1 cellular context compared by ENCODE assay signal in genomic region chr10:74977913-74978847, GRCh38.
TF ChIP-seq lines count a peak whose summit lies in the region.

No MANE protein-coding gene starts in this region.

TF ChIP-seq in GM12878, 131 proteins besides CTCF, POLR2A, EP300 and RAD21 (continued from another document):
- TF ChIP-seq SPI1 (IDR thresholded peaks at IDR 0.05; ENCODE audit: borderline replicate concordance, insufficient read depth, low read depth, low read length) (peak; percentile 97), ATF7 (IDR thresholded peaks at IDR 0.05; ENCODE audit: low read depth) (peak; percentile 91), NBN (IDR thresholded peaks at IDR 0.05) (peak; percentile 78), RBBP5 (conservative IDR thresholded peaks at IDR 0.05) (no peak), CEBPB (IDR thresholded peaks at IDR 0.05; ENCODE audit: borderline replicate concordance in 1 of 2, low read depth in 2 of 2, low read length in 2 of 2) (peak in 1 of 2 experiments; percentile 85; a peak in 1 of 4 replicates), RELA (IDR thresholded peaks at IDR 0.05; ENCODE audit: borderline replicate concordance, partially characterized antibody) (peak; percentile 92), PAX5 (IDR thresholded peaks at IDR 0.05; ENCODE audit: borderline replicate concordance, low read depth, low read length) (peak; percentile 94), TCF7 (IDR thresholded peaks at IDR 0.05; ENCODE audit: borderline replicate concordance) (peak; percentile 77; the same call in 1 of the 2 replicates), ASH2L (IDR thresholded peaks at IDR 0.05; ENCODE audit: borderline replicate concordance, low read depth) (0 out of 2 replicates have a peak, but pooled peaks have one; percentile 82), BHLHE40 (IDR thresholded peaks at IDR 0.05; ENCODE audit: borderline replicate concordance in 1 of 2, low read depth in 2 of 2, low read length in 1 of 2) (peak; percentile 63 to 75; a peak in 3 of 4 replicates), ZBED1 (IDR thresholded peaks at IDR 0.05; ENCODE audit: borderline replicate concordance) (peak; percentile 94; the same call in 1 of the 2 replicates), POU2F2 (IDR thresholded peaks at IDR 0.05; ENCODE audit: borderline replicate concordance, low read depth, low read length) (peak; percentile 85; the same call in 2 of the 3 replicates), PML (IDR thresholded peaks at IDR 0.05; ENCODE audit: low read length) (peak; percentile 85), PBX3 (IDR thresholded peaks at IDR 0.05; ENCODE audit: insufficient replicate concordance, low read depth, low read length) (peak; percentile 58), TCF3 (IDR thresholded peaks at IDR 0.05; ENCODE audit: borderline replicate concordance, insufficient read depth, low read depth, low read length) (peak; percentile 65; the same call in 1 of the 2 replicates), IKZF1 (conservative IDR thresholded peaks at IDR 0.05) (peak; percentile 95), TCF12 (IDR thresholded peaks at IDR 0.05; ENCODE audit: low read depth, low read length) (peak; percentile 82), FOXM1 (IDR thresholded peaks at IDR 0.05; ENCODE audit: low read depth, low read length) (peak; percentile 99), TAF1 (IDR thresholded peaks at IDR 0.05; ENCODE audit: borderline replicate concordance, low read depth, low read length) (0 out of 2 replicates have a peak, but pooled peaks have one; percentile 34), MXI1 (IDR thresholded peaks at IDR 0.05; ENCODE audit: low read depth, low read length) (no peak), RCOR1 (conservative IDR thresholded peaks at IDR 0.05; ENCODE audit: low read depth, low read length) (no peak), MEF2B (IDR thresholded peaks at IDR 0.05; ENCODE audit: partially characterized antibody, poor library complexity, severe bottlenecking) (peak; percentile 97), SUPT20H (IDR thresholded peaks at IDR 0.05; ENCODE audit: borderline replicate concordance, control insufficient read depth, low read depth, low read length) (no peak), CBX5 (IDR thresholded peaks at IDR 0.05; ENCODE audit: low read depth) (peak; percentile 73; the same call in 1 of the 2 replicates), BCL11A (IDR thresholded peaks at IDR 0.05; ENCODE audit: low read depth, low read length) (peak; percentile 98), ZNF24 (IDR thresholded peaks at IDR 0.05) (peak; percentile 51; the same call in 1 of the 2 replicates), KAT2A (conservative IDR thresholded peaks at IDR 0.05; ENCODE audit: control insufficient read depth, low read depth, low read length) (no peak), NFIC (IDR thresholded peaks at IDR 0.05; ENCODE audit: low read depth, low read length) (peak; percentile 99), BACH1 (IDR thresholded peaks at IDR 0.05; ENCODE audit: borderline replicate concordance) (peak; percentile 95; the same call in 1 of the 2 replicates)
- TF ChIP-seq, protein P1, sequence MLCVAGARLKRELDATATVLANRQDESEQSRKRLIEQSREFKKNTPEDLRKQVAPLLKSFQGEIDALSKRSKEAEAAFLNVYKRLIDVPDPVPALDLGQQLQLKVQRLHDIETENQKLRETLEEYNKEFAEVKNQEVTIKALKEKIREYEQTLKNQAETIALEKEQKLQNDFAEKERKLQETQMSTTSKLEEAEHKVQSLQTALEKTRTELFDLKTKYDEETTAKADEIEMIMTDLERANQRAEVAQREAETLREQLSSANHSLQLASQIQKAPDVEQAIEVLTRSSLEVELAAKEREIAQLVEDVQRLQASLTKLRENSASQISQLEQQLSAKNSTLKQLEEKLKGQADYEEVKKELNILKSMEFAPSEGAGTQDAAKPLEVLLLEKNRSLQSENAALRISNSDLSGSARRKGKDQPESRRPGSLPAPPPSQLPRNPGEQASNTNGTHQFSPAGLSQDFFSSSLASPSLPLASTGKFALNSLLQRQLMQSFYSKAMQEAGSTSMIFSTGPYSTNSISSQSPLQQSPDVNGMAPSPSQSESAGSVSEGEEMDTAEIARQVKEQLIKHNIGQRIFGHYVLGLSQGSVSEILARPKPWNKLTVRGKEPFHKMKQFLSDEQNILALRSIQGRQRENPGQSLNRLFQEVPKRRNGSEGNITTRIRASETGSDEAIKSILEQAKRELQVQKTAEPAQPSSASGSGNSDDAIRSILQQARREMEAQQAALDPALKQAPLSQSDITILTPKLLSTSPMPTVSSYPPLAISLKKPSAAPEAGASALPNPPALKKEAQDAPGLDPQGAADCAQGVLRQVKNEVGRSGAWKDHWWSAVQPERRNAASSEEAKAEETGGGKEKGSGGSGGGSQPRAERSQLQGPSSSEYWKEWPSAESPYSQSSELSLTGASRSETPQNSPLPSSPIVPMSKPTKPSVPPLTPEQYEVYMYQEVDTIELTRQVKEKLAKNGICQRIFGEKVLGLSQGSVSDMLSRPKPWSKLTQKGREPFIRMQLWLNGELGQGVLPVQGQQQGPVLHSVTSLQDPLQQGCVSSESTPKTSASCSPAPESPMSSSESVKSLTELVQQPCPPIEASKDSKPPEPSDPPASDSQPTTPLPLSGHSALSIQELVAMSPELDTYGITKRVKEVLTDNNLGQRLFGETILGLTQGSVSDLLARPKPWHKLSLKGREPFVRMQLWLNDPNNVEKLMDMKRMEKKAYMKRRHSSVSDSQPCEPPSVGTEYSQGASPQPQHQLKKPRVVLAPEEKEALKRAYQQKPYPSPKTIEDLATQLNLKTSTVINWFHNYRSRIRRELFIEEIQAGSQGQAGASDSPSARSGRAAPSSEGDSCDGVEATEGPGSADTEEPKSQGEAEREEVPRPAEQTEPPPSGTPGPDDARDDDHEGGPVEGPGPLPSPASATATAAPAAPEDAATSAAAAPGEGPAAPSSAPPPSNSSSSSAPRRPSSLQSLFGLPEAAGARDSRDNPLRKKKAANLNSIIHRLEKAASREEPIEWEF (IDR thresholded peaks at IDR 0.05; ENCODE audit: insufficient replicate concordance, low read depth, low read length): no peak
- TF ChIP-seq, protein P2, sequence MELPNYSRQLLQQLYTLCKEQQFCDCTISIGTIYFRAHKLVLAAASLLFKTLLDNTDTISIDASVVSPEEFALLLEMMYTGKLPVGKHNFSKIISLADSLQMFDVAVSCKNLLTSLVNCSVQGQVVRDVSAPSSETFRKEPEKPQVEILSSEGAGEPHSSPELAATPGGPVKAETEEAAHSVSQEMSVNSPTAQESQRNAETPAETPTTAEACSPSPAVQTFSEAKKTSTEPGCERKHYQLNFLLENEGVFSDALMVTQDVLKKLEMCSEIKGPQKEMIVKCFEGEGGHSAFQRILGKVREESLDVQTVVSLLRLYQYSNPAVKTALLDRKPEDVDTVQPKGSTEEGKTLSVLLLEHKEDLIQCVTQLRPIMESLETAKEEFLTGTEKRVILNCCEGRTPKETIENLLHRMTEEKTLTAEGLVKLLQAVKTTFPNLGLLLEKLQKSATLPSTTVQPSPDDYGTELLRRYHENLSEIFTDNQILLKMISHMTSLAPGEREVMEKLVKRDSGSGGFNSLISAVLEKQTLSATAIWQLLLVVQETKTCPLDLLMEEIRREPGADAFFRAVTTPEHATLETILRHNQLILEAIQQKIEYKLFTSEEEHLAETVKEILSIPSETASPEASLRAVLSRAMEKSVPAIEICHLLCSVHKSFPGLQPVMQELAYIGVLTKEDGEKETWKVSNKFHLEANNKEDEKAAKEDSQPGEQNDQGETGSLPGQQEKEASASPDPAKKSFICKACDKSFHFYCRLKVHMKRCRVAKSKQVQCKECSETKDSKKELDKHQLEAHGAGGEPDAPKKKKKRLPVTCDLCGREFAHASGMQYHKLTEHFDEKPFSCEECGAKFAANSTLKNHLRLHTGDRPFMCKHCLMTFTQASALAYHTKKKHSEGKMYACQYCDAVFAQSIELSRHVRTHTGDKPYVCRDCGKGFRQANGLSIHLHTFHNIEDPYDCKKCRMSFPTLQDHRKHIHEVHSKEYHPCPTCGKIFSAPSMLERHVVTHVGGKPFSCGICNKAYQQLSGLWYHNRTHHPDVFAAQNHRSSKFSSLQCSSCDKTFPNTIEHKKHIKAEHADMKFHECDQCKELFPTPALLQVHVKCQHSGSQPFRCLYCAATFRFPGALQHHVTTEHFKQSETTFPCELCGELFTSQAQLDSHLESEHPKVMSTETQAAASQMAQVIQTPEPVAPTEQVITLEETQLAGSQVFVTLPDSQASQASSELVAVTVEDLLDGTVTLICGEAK (IDR thresholded peaks at IDR 0.05; ENCODE audit: borderline replicate concordance): peak; percentile 54; the same call in 1 of the 2 replicates
- TF ChIP-seq, protein P3, sequence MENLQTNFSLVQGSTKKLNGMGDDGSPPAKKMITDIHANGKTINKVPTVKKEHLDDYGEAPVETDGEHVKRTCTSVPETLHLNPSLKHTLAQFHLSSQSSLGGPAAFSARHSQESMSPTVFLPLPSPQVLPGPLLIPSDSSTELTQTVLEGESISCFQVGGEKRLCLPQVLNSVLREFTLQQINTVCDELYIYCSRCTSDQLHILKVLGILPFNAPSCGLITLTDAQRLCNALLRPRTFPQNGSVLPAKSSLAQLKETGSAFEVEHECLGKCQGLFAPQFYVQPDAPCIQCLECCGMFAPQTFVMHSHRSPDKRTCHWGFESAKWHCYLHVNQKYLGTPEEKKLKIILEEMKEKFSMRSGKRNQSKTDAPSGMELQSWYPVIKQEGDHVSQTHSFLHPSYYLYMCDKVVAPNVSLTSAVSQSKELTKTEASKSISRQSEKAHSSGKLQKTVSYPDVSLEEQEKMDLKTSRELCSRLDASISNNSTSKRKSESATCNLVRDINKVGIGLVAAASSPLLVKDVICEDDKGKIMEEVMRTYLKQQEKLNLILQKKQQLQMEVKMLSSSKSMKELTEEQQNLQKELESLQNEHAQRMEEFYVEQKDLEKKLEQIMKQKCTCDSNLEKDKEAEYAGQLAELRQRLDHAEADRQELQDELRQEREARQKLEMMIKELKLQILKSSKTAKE (IDR thresholded peaks at IDR 0.05; ENCODE audit: low read depth, poor library complexity, severe bottlenecking): peak; percentile 97
